In the genomic region with DNA sequence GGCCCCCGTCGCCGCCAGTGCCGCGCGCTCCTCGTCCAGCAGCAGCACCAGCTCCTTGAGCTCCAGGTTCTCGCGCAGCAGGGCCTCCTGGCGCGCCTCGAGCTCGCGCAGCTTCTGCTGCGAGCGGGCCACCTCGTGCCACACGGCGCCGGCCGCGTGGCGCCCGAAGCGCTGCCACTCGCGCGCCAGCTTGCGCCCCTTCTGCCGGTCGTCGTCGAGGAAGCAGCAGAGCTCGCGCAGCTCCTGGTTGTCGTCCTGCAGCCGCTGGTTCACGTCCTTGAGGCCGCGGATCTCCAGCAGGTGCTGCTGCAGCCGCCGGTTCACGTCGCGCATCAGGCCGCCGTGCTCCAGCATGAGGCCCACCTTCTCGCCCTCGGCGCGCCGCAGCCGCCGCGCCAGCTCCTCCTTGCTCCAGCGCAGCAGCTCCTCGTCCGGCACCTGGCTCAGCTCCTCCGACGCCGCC, we compare ENCODE assay signal across 8 cellular contexts. TPM values are rescaled to one million over a fixed set of nuclear protein-coding genes. Genes with fewer than 3 reads are reported as not detected.
DNase-seq lines count a peak whose midpoint lies in the region; ATAC-seq and TF ChIP-seq lines count a peak whose summit lies in the region.

No MANE protein-coding gene starts in this region.

- H3K4me1 ChIP-seq in DOHH2 (ENCODE audit: control insufficient read depth, low read length), result peaks cover 5% of the 10 kb centered on the region
- H3K4me1 ChIP-seq in testis, result peaks cover 52% of the 10 kb centered on the region

- H3K27me3 ChIP-seq in DOHH2 (ENCODE audit: control insufficient read depth, low read length) (peaks cover 6% of the 10 kb centered on the region; the same call in 1 of the 2 replicates), testis (no peaks in the 10 kb centered on the region)

- TF ChIP-seq POLR2A in testis (IDR thresholded peaks at IDR 0.05), result no peak

- intact Hi-C loops in testis (cut with DNase I; ENCODE audit: low total_unique reads), result no loop called here

- H3K4me1 Mint-ChIP-seq in mesothelial cell of epicardium, result peaks cover 46% of the 10 kb centered on the region

- H3K9me3 ChIP-seq in DOHH2 (ENCODE audit: control insufficient read depth, insufficient read depth, low read length), result no peaks in the 10 kb centered on the region
- H3K9me3 ChIP-seq in testis, result no peaks in the 10 kb centered on the region

- no peak overlapping the region for H3K27ac Mint-ChIP-seq in mesothelial cell of epicardium

- CTCF ChIA-PET in GM10248 (lab: Yijun Ruan, JAX), result no interaction called here

- no peaks in the 10 kb centered on the region for H3K79me2 ChIP-seq in DOHH2 (ENCODE audit: control insufficient read depth, low read length)

- peak overlapping the region; percentile 62 for H3K4me3 Mint-ChIP-seq in mesothelial cell of epicardium

- H3K27ac ChIP-seq in DOHH2 (ENCODE audit: low read depth, low read length) (no peak overlapping the region), testis (no peak overlapping the region)

- H3F3A ChIP-seq in DOHH2 (ENCODE audit: control insufficient read depth, insufficient read depth), result no peaks in the 10 kb centered on the region

- WGBS in testis, 2 donors, result 6% methylated on average over 49 of the region's 61 CpGs; no CpG with 5 or more reads in 1 of the 2 donors

- peaks cover 3% of the 10 kb centered on the region for H3K27me3 Mint-ChIP-seq in mesothelial cell of epicardium (ENCODE audit: low read depth)

- POLR2A ChIA-PET in GM10248 (lab: Yijun Ruan, JAX), result interaction anchor here (0.9 kb wide), 1 partner anchor 9 kb away, joined by 3 read pairs; no protein-coding TSS in a partner anchor

- peak overlapping the region; percentile 41; the same call in 1 of the 2 replicates for H3K4me2 ChIP-seq in DOHH2 (ENCODE audit: low read length)

- H3K9me3 Mint-ChIP-seq in mesothelial cell of epicardium, result no peaks in the 10 kb centered on the region

- no peaks in the 10 kb centered on the region for H4K20me1 ChIP-seq in DOHH2 (ENCODE audit: control insufficient read depth, insufficient read depth, low read depth, low read length)

- DNase-seq in T-helper 9 cell (peak; percentile 41), cardiac fibroblast (ENCODE audit: low read depth in 2 of 2) (peak; percentile 39 to 43), mesothelial cell of epicardium (ENCODE audit: low spot score in 2 of 2, unreplicated experiment in 2 of 2) (peak in 1 of 2 experiments; percentile 63), testis (peak; percentile 35), GM10248 (ENCODE audit: extremely low spot score) (no peak)

- no peaks in the 10 kb centered on the region for H3K36me3 Mint-ChIP-seq in mesothelial cell of epicardium

- no peak for TF ChIP-seq CTCF in DOHH2 (IDR thresholded peaks at IDR 0.05; ENCODE audit: low read depth, low read length, poor library complexity, severe bottlenecking)
- TF ChIP-seq CTCF in cardiac fibroblast (IDR thresholded peaks at IDR 0.05; ENCODE audit: low read depth, low read length), result no peak
- TF ChIP-seq CTCF in mesothelial cell of epicardium (IDR thresholded peaks at IDR 0.05; ENCODE audit: unreplicated experiment), result no peak
- no peak for TF ChIP-seq CTCF in testis (IDR thresholded peaks at IDR 0.05)
- TF ChIP-seq CTCF in GM10248 (IDR thresholded peaks at IDR 0.05; ENCODE audit: control extremely low read depth, extremely low read depth, low read depth, missing control alignments), result no peak

- H3K9me2 ChIP-seq in DOHH2 (replicated peaks; ENCODE audit: control insufficient read depth, low read length), result no peaks in the 10 kb centered on the region

- H3K4me3 ChIP-seq in DOHH2 (ENCODE audit: low read length) (peak overlapping the region; percentile 17; the same call in 1 of the 2 replicates), cardiac fibroblast (replicated peaks in 1 of 2; ENCODE audit: low read depth in 2 of 2, low read length in 2 of 2) (peak overlapping the region; percentile 23 to 46), testis (peak overlapping the region; percentile 57 to 66)

- peak; percentile 6 for ATAC-seq in HG03175 (IDR thresholded peaks at IDR 0.05; ENCODE audit: unreplicated experiment)
- ATAC-seq in GM18861 (IDR thresholded peaks at IDR 0.05; ENCODE audit: unreplicated experiment), result no peak

- H3K36me3 ChIP-seq in DOHH2 (ENCODE audit: control insufficient read depth, low read length), result no peaks in the 10 kb centered on the region
- H3K36me3 ChIP-seq in testis (ENCODE audit: low read depth, missing control alignments), result no peaks in the 10 kb centered on the region

RNA-seq across cellular contexts. Expression of gene CCDC85C, which starts 0.5 kb away (rescaled TPM):
- total RNA-seq in mesothelial cell of epicardium (82.2 to 85.2 TPM (median 82.3 TPM) in 3 replicates), testis (10 to 100 TPM; 26.4 to 28.3 TPM)
- polyA plus RNA-seq in testis (ENCODE audit: insufficient read depth, low read depth, low replicate concordance), result 25.6 TPM

RNA-seq across cellular contexts. Expression of gene HHIPL1, which starts 41.4 kb away (rescaled TPM):
- total RNA-seq in mesothelial cell of epicardium (4.4 to 4.7 TPM (median 4.5 TPM) in 3 replicates), testis (1 to 10 TPM; 2.7 to 3.9 TPM)
- polyA plus RNA-seq in testis (ENCODE audit: insufficient read depth, low read depth, low replicate concordance), result 1.0 TPM
